Comparison of ENCODE assay signal across 1 cellular context in the genomic region with DNA sequence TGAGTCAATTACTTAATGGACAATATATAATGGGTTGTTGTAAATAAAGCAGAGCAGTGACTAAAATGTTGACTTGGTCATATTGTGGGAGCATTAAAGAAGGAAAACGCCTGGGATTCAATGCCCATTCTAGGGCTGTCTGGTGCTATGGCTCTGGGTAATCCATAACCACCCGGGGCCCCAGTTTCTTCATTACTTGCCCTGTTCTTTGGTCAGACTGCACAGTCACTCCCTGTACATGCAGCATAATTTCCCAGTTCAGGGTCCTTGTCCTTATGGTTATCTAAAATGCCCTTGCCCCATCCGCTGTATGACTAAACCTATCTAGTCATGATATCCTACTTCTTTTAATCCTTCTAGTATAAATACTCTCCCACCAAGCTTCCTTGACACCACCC.
TF ChIP-seq lines count a peak whose summit lies in the region.

No MANE protein-coding gene starts in this region.

TF ChIP-seq in endothelial cell of umbilical vein, 7 proteins besides CTCF, POLR2A, EP300 and RAD21 (continued from another document):
- TF ChIP-seq, protein P1, sequence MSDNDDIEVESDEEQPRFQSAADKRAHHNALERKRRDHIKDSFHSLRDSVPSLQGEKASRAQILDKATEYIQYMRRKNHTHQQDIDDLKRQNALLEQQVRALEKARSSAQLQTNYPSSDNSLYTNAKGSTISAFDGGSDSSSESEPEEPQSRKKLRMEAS (IDR thresholded peaks at IDR 0.05; ENCODE audit: insufficient read depth, insufficient read length) = no peak
